ENCODE assay signal across 10 cellular contexts in the genomic region with DNA sequence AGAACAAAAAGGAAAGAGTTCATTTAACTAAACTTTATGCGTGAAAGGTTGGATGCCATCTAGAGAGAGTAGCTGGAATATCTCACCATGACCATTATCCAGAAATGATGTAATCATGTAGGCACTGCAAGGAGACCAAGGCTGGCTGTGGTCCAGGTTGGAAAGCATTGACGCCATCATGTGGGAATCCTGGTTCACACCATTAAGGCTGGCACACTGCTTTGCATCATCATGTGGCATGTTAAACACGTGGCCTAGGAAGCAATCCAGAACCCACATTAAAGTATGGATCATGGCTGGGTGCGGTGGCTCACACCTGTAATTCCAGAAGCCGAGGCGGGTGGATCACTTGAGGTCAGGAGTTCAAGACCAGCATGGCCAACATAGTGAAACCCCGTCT. TPM values are rescaled to one million over a fixed set of nuclear protein-coding genes. Genes with fewer than 3 reads are reported as not detected.
A peak's percentile ranks its signal among the peaks of the same experiment; 100 is the strongest.
DNase-seq lines count a peak whose midpoint lies in the region; ATAC-seq and TF ChIP-seq lines count a peak whose summit lies in the region.
"Had no signal": no experiment of that assay in that cellular context is flagged by ENCODE, and none has a peak within 500 bp of the region (broad histone marks: within the 10 kb centered on the region; RNA-seq: fewer than 3 reads in every experiment).

No MANE protein-coding gene starts in this region.

- no peaks in the 10 kb centered on the region for H3K36me3 Mint-ChIP-seq in stimulated activated naive B cell treated with anti-CD40 and anti-IgM and Interleukin-4, amounts not matched to agents 10 μg/mL and 1 μg/mL and 100 μg/mL, for 72 hours

- no peaks in the 10 kb centered on the region for H3K27me3 ChIP-seq in A673 (replicated peaks; ENCODE audit: insufficient read depth, low read depth, low read length, poor library complexity)
- H3K27me3 ChIP-seq in mammary epithelial cell (ENCODE audit: insufficient read depth, low read length) = no peaks in the 10 kb centered on the region

- no peaks in the 10 kb centered on the region for H3K9me3 ChIP-seq in A673 (ENCODE audit: low read depth, low read length, poor library complexity, severe bottlenecking)
- no peaks in the 10 kb centered on the region for H3K9me3 ChIP-seq in mammary epithelial cell (replicated peaks; ENCODE audit: insufficient read depth, low read length)
- H3K9me3 ChIP-seq: upper lobe of left lung had no signal

- no peak overlapping the region for H3K4me3 Mint-ChIP-seq in stimulated activated naive B cell treated with anti-CD40 and anti-IgM and Interleukin-4, amounts not matched to agents 10 μg/mL and 1 μg/mL and 100 μg/mL, for 72 hours

- H3K36me3 ChIP-seq in A673 (ENCODE audit: insufficient read depth, low read length, poor library complexity, severe bottlenecking) = peaks cover 59% of the 10 kb centered on the region
- peaks cover 32% of the 10 kb centered on the region for H3K36me3 ChIP-seq in mammary epithelial cell (ENCODE audit: insufficient read depth, low read length)

- no peak overlapping the region for H2AFZ ChIP-seq in mammary epithelial cell (ENCODE audit: low read depth, low read length)

- WGBS in mammary epithelial cell (ENCODE audit: low coverage, missing lambda C conversion rate) = 32% methylated on average over 4 of the region's 7 CpGs

- peaks cover 16 to 27% of the 10 kb centered on the region in 2 donors for H3K4me1 Mint-ChIP-seq in stimulated activated naive B cell treated with anti-CD40 and anti-IgM and Interleukin-4, amounts not matched to agents 10 μg/mL and 1 μg/mL and 100 μg/mL, for 72 hours

- H3K4me1 ChIP-seq in A673 (ENCODE audit: insufficient read depth, low read length, poor library complexity, severe bottlenecking) = peaks cover 18% of the 10 kb centered on the region
- H3K4me1 ChIP-seq in mammary epithelial cell (ENCODE audit: insufficient read depth, low read length) = peaks cover 23% of the 10 kb centered on the region

- H3K27me3 Mint-ChIP-seq in stimulated activated naive B cell treated with anti-CD40 and anti-IgM and Interleukin-4, amounts not matched to agents 10 μg/mL and 1 μg/mL and 100 μg/mL, for 72 hours = peaks cover 48 to 64% of the 10 kb centered on the region in 2 donors

- no peaks in the 10 kb centered on the region for H3K9me3 Mint-ChIP-seq in stimulated activated naive B cell treated with anti-CD40 and anti-IgM and Interleukin-4, amounts not matched to agents 10 μg/mL and 1 μg/mL and 100 μg/mL, for 72 hours

- DNase-seq in A673 (ENCODE audit: low spot score) (peak; percentile 79), HT-29 (ENCODE audit: low spot score) (peak; percentile 4), mammary epithelial cell (peak; percentile 93), lung microvascular endothelial cell (ENCODE audit: low read depth in 2 of 2) (peak; percentile 36 to 80), NCI-H1694 treated with DMSO at 0.1 percent for 48 hours (lab: John Stamatoyannopoulos, UW) (no peak), NCI-H1105 treated with DMSO at 0.1 percent for 48 hours (lab: John Stamatoyannopoulos, UW) (no peak)
- no peak for DNase-seq in stimulated activated naive B cell treated with anti-CD40 and anti-IgM and Interleukin-4, amounts not matched to agents 10 μg/mL and 1 μg/mL and 100 μg/mL, for 72 hours
- DNase-seq in activated naive CD4-positive, alpha-beta T cell (lab: John Stamatoyannopoulos, UW) = no peak
- DNase-seq: Karpas-422 had no signal

- H3K9ac ChIP-seq in mammary epithelial cell (ENCODE audit: insufficient read depth, low read length) = no peak overlapping the region

- H3K79me2 ChIP-seq in mammary epithelial cell (ENCODE audit: insufficient read depth, low read length) = peaks cover 29% of the 10 kb centered on the region

- no TSS peak for BruUV-seq in A673 (replicated peaks; lab: Mats Ljungman, UMichigan)
- BruUV-seq in mammary epithelial cell (replicated peaks; lab: Mats Ljungman, UMichigan) = no TSS peak

- no peak overlapping the region for H3K4me2 ChIP-seq in mammary epithelial cell (ENCODE audit: insufficient read depth, low read depth, low read length)

- intact Hi-C loops in A673 (cut with micrococcal nuclease; ENCODE audit: unreplicated experiment) = loop anchor here (5.0 to 10.0 kb wide), 2 partner anchors 759 to 1236 kb away; a partner anchor contains a TSS
- intact Hi-C loops in mammary epithelial cell (cut with micrococcal nuclease) = loop anchor here (5.0 to 10.0 kb wide), 3 partner anchors 634 to 1796 kb away; a partner anchor contains a TSS

- H3K4me3 ChIP-seq in A673 (ENCODE audit: low read depth, low read length, poor library complexity, severe bottlenecking) = no peak overlapping the region
- H3K4me3 ChIP-seq in mammary epithelial cell (replicated peaks in 1 of 3; ENCODE audit: insufficient read depth in 1 of 3, low read depth in 2 of 3, low read length in 3 of 3) = no peak overlapping the region

- H3K27ac Mint-ChIP-seq in stimulated activated naive B cell treated with anti-CD40 and anti-IgM and Interleukin-4, amounts not matched to agents 10 μg/mL and 1 μg/mL and 100 μg/mL, for 72 hours = no peak overlapping the region

- POLR2A ChIA-PET in A673 (lab: Charles Lee; ENCODE audit: low non-redundant PET) = no interaction called here

- H3K27ac ChIP-seq in A673 (ENCODE audit: low read depth, low read length, poor library complexity, severe bottlenecking) = no peak overlapping the region
- no peak overlapping the region for H3K27ac ChIP-seq in mammary epithelial cell (ENCODE audit: insufficient read depth, low read depth, low read length)
- H3K27ac ChIP-seq: upper lobe of left lung had no signal

- ATAC-seq in stimulated activated naive B cell treated with anti-CD40 and anti-IgM and Interleukin-4, amounts not matched to agents 10 μg/mL and 1 μg/mL and 100 μg/mL, for 72 hours (replicated peaks) = no peak

- dilution Hi-C loops in mammary epithelial cell (cut with HindIII; ENCODE audit: low sequenced_read_pairs) = no loop called here

- H4K20me1 ChIP-seq in mammary epithelial cell (ENCODE audit: insufficient read depth, low read length) = no peaks in the 10 kb centered on the region

- TF ChIP-seq CTCF in A673 (conservative IDR thresholded peaks at IDR 0.05; ENCODE audit: low read depth, low read length) (peak; percentile 33; the same call in 1 of the 2 replicates), mammary epithelial cell (conservative IDR thresholded peaks at IDR 0.05 in 1 of 2, IDR thresholded peaks at IDR 0.05 in 1 of 2; ENCODE audit: extremely low read depth in 1 of 2, insufficient read depth in 1 of 2, low read depth in 1 of 2, low read length in 2 of 2) (peak; percentile 6 to 22)

- CTCF ChIA-PET in A673 (lab: Charles Lee) (no interaction called here), mammary epithelial cell (lab: Charles Lee; ENCODE audit: low non-redundant PET) (interaction anchor here (0.7 kb wide), 1 partner anchor 841 kb away, joined by 3 read pairs; no protein-coding TSS in a partner anchor)

- in situ Hi-C loops in mammary epithelial cell (cut with MboI; ENCODE audit: low sequenced_read_pairs in 2 of 2) = loop anchor here (10.0 to 25.0 kb wide), 5 partner anchors 734 to 1904 kb away; no protein-coding TSS in a partner anchor

RNA-seq across cellular contexts. Expression of a gene that starts 4.3 kb away (rescaled TPM):
- total RNA-seq in A673 (2021) (14.0 and 17.9 TPM in 2 replicates), mammary epithelial cell (100 to 1,000 TPM in 1 of 2 donors, 10 to 100 TPM in 1; 61.9 to 339 TPM), lung microvascular endothelial cell (1.4 and 3.7 TPM in 2 replicates)
- total RNA-seq in HT-29 (2014; rRNA removed; shearing (Covaris generic)) = not detected in 2 replicates
- polyA plus RNA-seq in mammary epithelial cell = 72.7 TPM
- 165 TPM for polyA minus RNA-seq in mammary epithelial cell

Comparison
In these comparisons a context has a peak if more than half of its experiments do, and no peak if none do; other contexts are left out.
1. DNase-seq: peak in A673 (single experiment), HT-29 (single experiment), mammary epithelial cell (single experiment) and lung microvascular endothelial cell (2 of 2); none in NCI-H1694 treated with DMSO at 0.1 percent for 48 hours (single experiment), stimulated activated naive B cell treated with anti-CD40 and anti-IgM and Interleukin-4, amounts not matched to agents 10 μg/mL and 1 μg/mL and 100 μg/mL, for 72 hours (single experiment), activated naive CD4-positive, alpha-beta T cell (0 of 4) and NCI-H1105 treated with DMSO at 0.1 percent for 48 hours (single experiment).